Comparison of ENCODE assay signal across 21 cellular contexts in genomic region chr14:93991212-93991611, GRCh38. TPM values are rescaled to one million over a fixed set of nuclear protein-coding genes. Genes with fewer than 3 reads are reported as not detected.
DNase-seq lines count a peak whose midpoint lies in the region; ATAC-seq and TF ChIP-seq lines count a peak whose summit lies in the region.
"Had no signal": no experiment of that assay in that cellular context is flagged by ENCODE, and none has a peak within 500 bp of the region (broad histone marks: within the 10 kb centered on the region; RNA-seq: fewer than 3 reads in every experiment).

No MANE protein-coding gene starts in this region.

- no peaks in the 10 kb centered on the region for H3K9me3 Mint-ChIP-seq in activated CD4-positive, alpha-beta memory T cell treated with anti-CD3 and anti-CD28 coated beads for 36 hours
- no peaks in the 10 kb centered on the region for H3K9me3 Mint-ChIP-seq in activated CD4-positive, alpha-beta memory T cell treated with anti-CD3 and anti-CD28 coated beads, Interleukin-2, amount 10 ng/mL, durations not matched to agents 7 days and 5 days
- H3K9me3 Mint-ChIP-seq: CD4-positive, alpha-beta T cell had no signal

- TF ChIP-seq POLR2A in gastrocnemius medialis (IDR thresholded peaks at IDR 0.05), result no peak
- no peak for TF ChIP-seq POLR2A in uterus (IDR thresholded peaks at IDR 0.05)

- H3K27ac ChIP-seq in gastrocnemius medialis (peak overlapping the region; percentile 97 to 100 (median 97)), uterus (no peak overlapping the region)
- H3K27ac ChIP-seq: A549; BLaER1 treated with 17β-estradiol and CSF1 and Interleukin-3, amounts not matched to agents 10 nM and 100 nM had no signal

- intact Hi-C loops in activated CD4-positive, alpha-beta memory T cell treated with anti-CD3 and anti-CD28 coated beads for 36 hours (cut with micrococcal nuclease), result no loop called here
- intact Hi-C loops in gastrocnemius medialis (cut with DNase I; ENCODE audit: low total_unique reads) (no loop called here), cardiac septum (cut with DNase I) (no loop called here), uterus (cut with DNase I; ENCODE audit: low total_unique reads) (no loop called here)

- H3K27me3 ChIP-seq in gastrocnemius medialis, result no peaks in the 10 kb centered on the region
- no peaks in the 10 kb centered on the region for H3K27me3 ChIP-seq in uterus

- H3K36me3 Mint-ChIP-seq in activated CD4-positive, alpha-beta memory T cell treated with anti-CD3 and anti-CD28 coated beads for 36 hours, result no peaks in the 10 kb centered on the region
- H3K36me3 Mint-ChIP-seq in activated CD4-positive, alpha-beta memory T cell treated with anti-CD3 and anti-CD28 coated beads, Interleukin-2, amount 10 ng/mL, durations not matched to agents 7 days and 5 days (ENCODE audit: low read depth), result no peaks in the 10 kb centered on the region

- no peak overlapping the region for H3K27ac Mint-ChIP-seq in activated CD4-positive, alpha-beta memory T cell treated with anti-CD3 and anti-CD28 coated beads for 36 hours
- no peak overlapping the region for H3K27ac Mint-ChIP-seq in activated CD4-positive, alpha-beta memory T cell treated with anti-CD3 and anti-CD28 coated beads, Interleukin-2, amount 10 ng/mL, durations not matched to agents 7 days and 5 days
- H3K27ac Mint-ChIP-seq: CD4-positive, alpha-beta T cell had no signal

- ATAC-seq in gastrocnemius medialis, result no peak
- ATAC-seq: A549 had no signal

- POLR2A ChIA-PET in activated CD4-positive, alpha-beta memory T cell treated with anti-CD3 and anti-CD28 coated beads for 36 hours (lab: Charles Lee), result interaction anchor here (1.2 to 1.8 kb wide), 3 partner anchors 9 to 28 kb away, joined by 4 to 6 read pairs (median 5); no protein-coding TSS in a partner anchor
- POLR2A ChIA-PET in activated CD4-positive, alpha-beta memory T cell treated with anti-CD3 and anti-CD28 coated beads, Interleukin-2, amount 10 ng/mL, durations not matched to agents 7 days and 5 days (lab: Charles Lee), result interaction anchor here (1.0 to 1.5 kb wide), 5 partner anchors 8 to 52 kb away, joined by 3 to 4 read pairs (median 3); no protein-coding TSS in a partner anchor

- peaks cover 28 to 33% of the 10 kb centered on the region in 2 donors for H3K4me1 ChIP-seq in gastrocnemius medialis
- no peaks in the 10 kb centered on the region for H3K4me1 ChIP-seq in uterus

- CTCF ChIA-PET in activated CD4-positive, alpha-beta memory T cell treated with anti-CD3 and anti-CD28 coated beads for 36 hours (lab: Charles Lee), result interaction anchor here (0.9 to 4.2 kb wide), 8 partner anchors 9 to 54 kb away, joined by 3 to 35 read pairs (median 5); partner anchors contain the start of gene ASB2
- CTCF ChIA-PET in activated CD4-positive, alpha-beta memory T cell treated with anti-CD3 and anti-CD28 coated beads, Interleukin-2, amount 10 ng/mL, durations not matched to agents 7 days and 5 days (lab: Charles Lee), result interaction anchor here (1.0 to 3.8 kb wide), 6 partner anchors 10 to 55 kb away, joined by 3 to 31 read pairs (median 8); no protein-coding TSS in a partner anchor

- TF ChIP-seq CTCF in gastrocnemius medialis (IDR thresholded peaks at IDR 0.05 in 4 of 5, conservative IDR thresholded peaks at IDR 0.05 in 1 of 5), result no peak
- TF ChIP-seq CTCF in uterus (IDR thresholded peaks at IDR 0.05), result no peak

- DNase-seq in activated CD4-positive, alpha-beta memory T cell treated with anti-CD3 and anti-CD28 coated beads for 36 hours, result peak; percentile 38
- DNase-seq in activated CD4-positive, alpha-beta memory T cell treated with anti-CD3 and anti-CD28 coated beads, Interleukin-2, amount 10 ng/mL, durations not matched to agents 7 days and 5 days, result no peak
- DNase-seq in stimulated activated CD4-positive, alpha-beta T cell treated with anti-CD3 and anti-CD28 coated beads, Interleukin-1b, Interleukin-23, amount 100 ng/mL, for 48 hours, result peak; percentile 37
- no peak for DNase-seq in stimulated activated CD4-positive, alpha-beta T cell treated with anti-CD3 and anti-CD28 coated beads, Interleukin-2, amount 100 ng/mL, for 24 hours
- DNase-seq in gastrocnemius medialis, result no peak
- no peak for DNase-seq in cardiac septum (ENCODE audit: low spot score)
- DNase-seq in uterus, result no peak
- DNase-seq: AML-193; CD4-positive, alpha-beta T cell; NCI-H1092; NCI-H1417 treated with DMSO at 0.1 percent for 48 hours; NCI-H1694 treated with DMSO at 0.1 percent for 48 hours; NCI-H2081; NCI-H2227 treated with DMSO at 0.1 percent for 48 hours; NCI-H526 treated with DMSO at 0.1 percent for 48 hours; RPMI8226; SHP77 had no signal

- in situ Hi-C loops in gastrocnemius medialis (cut with MboI; ENCODE audit: low sequenced_read_pairs in 4 of 4), result loop anchor here in 1 of 4 donors (10.0 kb wide), 1 partner anchor 46 kb away; no protein-coding TSS in a partner anchor

- H3K36me3 ChIP-seq in gastrocnemius medialis (no peaks in the 10 kb centered on the region), uterus (no peaks in the 10 kb centered on the region)
- H3K36me3 ChIP-seq: BLaER1 treated with 17β-estradiol and CSF1 and Interleukin-3, amounts not matched to agents 10 nM and 100 nM had no signal

- H3K9me3 ChIP-seq in gastrocnemius medialis, result no peaks in the 10 kb centered on the region
- H3K9me3 ChIP-seq in uterus, result no peaks in the 10 kb centered on the region
- H3K9me3 ChIP-seq: A549; BLaER1 treated with 17β-estradiol and CSF1 and Interleukin-3, amounts not matched to agents 10 nM and 100 nM had no signal

- H3K27me3 Mint-ChIP-seq in activated CD4-positive, alpha-beta memory T cell treated with anti-CD3 and anti-CD28 coated beads for 36 hours, result no peaks in the 10 kb centered on the region
- H3K27me3 Mint-ChIP-seq in activated CD4-positive, alpha-beta memory T cell treated with anti-CD3 and anti-CD28 coated beads, Interleukin-2, amount 10 ng/mL, durations not matched to agents 7 days and 5 days, result no peaks in the 10 kb centered on the region
- H3K27me3 Mint-ChIP-seq: CD4-positive, alpha-beta T cell had no signal

- no peak overlapping the region for H3K4me3 ChIP-seq in gastrocnemius medialis
- H3K4me3 ChIP-seq in uterus, result no peak overlapping the region
- H3K4me3 ChIP-seq: A549; BLaER1 treated with 17β-estradiol and CSF1 and Interleukin-3, amounts not matched to agents 10 nM and 100 nM had no signal

- no peak overlapping the region for H3K4me3 Mint-ChIP-seq in activated CD4-positive, alpha-beta memory T cell treated with anti-CD3 and anti-CD28 coated beads for 36 hours
- no peak overlapping the region for H3K4me3 Mint-ChIP-seq in activated CD4-positive, alpha-beta memory T cell treated with anti-CD3 and anti-CD28 coated beads, Interleukin-2, amount 10 ng/mL, durations not matched to agents 7 days and 5 days
- H3K4me3 Mint-ChIP-seq: CD4-positive, alpha-beta T cell had no signal

- H3K4me1 Mint-ChIP-seq in activated CD4-positive, alpha-beta memory T cell treated with anti-CD3 and anti-CD28 coated beads for 36 hours (ENCODE audit: low read depth), result peaks cover 24% of the 10 kb centered on the region
- H3K4me1 Mint-ChIP-seq in activated CD4-positive, alpha-beta memory T cell treated with anti-CD3 and anti-CD28 coated beads, Interleukin-2, amount 10 ng/mL, durations not matched to agents 7 days and 5 days, result peaks cover 19% of the 10 kb centered on the region

RNA-seq across cellular contexts. Expression of gene CCDC197, which starts 5.9 kb away (rescaled TPM):
- under 1 TPM; 0.44 to 0.69 TPM for total RNA-seq in activated CD4-positive, alpha-beta memory T cell treated with anti-CD3 and anti-CD28 coated beads for 36 hours
- under 1 TPM in 1 of 2 experiments, not detected in 1; 0.45 TPM for total RNA-seq in activated CD4-positive, alpha-beta memory T cell treated with anti-CD3 and anti-CD28 coated beads, Interleukin-2, amount 10 ng/mL, durations not matched to agents 7 days and 5 days
- total RNA-seq in gastrocnemius medialis, result under 1 TPM in 2 of 4 donors, not detected in 2; 0.56 to 0.61 TPM
- total RNA-seq in cardiac septum, result 3.4 TPM
- total RNA-seq in uterus, result not detected
- total RNA-seq: CD4-positive, alpha-beta T cell; HT-29; NCI-H460 had no signal

RNA-seq across cellular contexts. Expression of gene ASB2, which starts 14.8 kb away (rescaled TPM):
- 10 to 100 TPM; 40.6 to 44.6 TPM for total RNA-seq in activated CD4-positive, alpha-beta memory T cell treated with anti-CD3 and anti-CD28 coated beads for 36 hours
- total RNA-seq in activated CD4-positive, alpha-beta memory T cell treated with anti-CD3 and anti-CD28 coated beads, Interleukin-2, amount 10 ng/mL, durations not matched to agents 7 days and 5 days, result 10 to 100 TPM; 93.9 to 99.3 TPM
- total RNA-seq in gastrocnemius medialis (100 to 1,000 TPM; 335 to 819 (median 539) TPM), cardiac septum (156 TPM), uterus (10 to 100 TPM; 11.8 to 84.1 (median 21.0) TPM)
- total RNA-seq: NCI-H460 had no signal

RNA-seq across cellular contexts. Expression of gene OTUB2, which starts 34.9 kb away (rescaled TPM):
- total RNA-seq in activated CD4-positive, alpha-beta memory T cell treated with anti-CD3 and anti-CD28 coated beads for 36 hours, result 1 to 10 TPM; 2.0 to 2.9 TPM
- 1 to 10 TPM; 7.3 to 7.9 TPM for total RNA-seq in activated CD4-positive, alpha-beta memory T cell treated with anti-CD3 and anti-CD28 coated beads, Interleukin-2, amount 10 ng/mL, durations not matched to agents 7 days and 5 days
- total RNA-seq in gastrocnemius medialis (under 1 TPM in 1 of 4 donors, not detected in 3; 0.11 TPM), cardiac septum (0.30 TPM), uterus (1 to 10 TPM in 1 of 4 donors, under 1 TPM in 1, not detected in 2; 0.37 to 3.8 TPM)
- total RNA-seq: CD4-positive, alpha-beta T cell had no signal

Comparison
In these comparisons a context has a peak if more than half of its experiments do, and no peak if none do; other contexts are left out.
1. DNase-seq: peak in activated CD4-positive, alpha-beta memory T cell treated with anti-CD3 and anti-CD28 coated beads for 36 hours (single experiment) and stimulated activated CD4-positive, alpha-beta T cell treated with anti-CD3 and anti-CD28 coated beads, Interleukin-1b, Interleukin-23, amount 100 ng/mL, for 48 hours (single experiment); none in activated CD4-positive, alpha-beta memory T cell treated with anti-CD3 and anti-CD28 coated beads, Interleukin-2, amount 10 ng/mL, durations not matched to agents 7 days and 5 days (single experiment), stimulated activated CD4-positive, alpha-beta T cell treated with anti-CD3 and anti-CD28 coated beads, Interleukin-2, amount 100 ng/mL, for 24 hours (0 of 2), gastrocnemius medialis (0 of 2), cardiac septum (single experiment) and uterus (0 of 2).
2. H3K27ac ChIP-seq: peak in gastrocnemius medialis (4 of 4); none in uterus (0 of 2).